Comparison of ENCODE assay signal across 9 cellular contexts in genomic region chr11:58905716-58906547, GRCh38. TPM values are rescaled to one million over a fixed set of nuclear protein-coding genes. Genes with fewer than 3 reads are reported as not detected.
DNase-seq lines count a peak whose midpoint lies in the region; ATAC-seq and TF ChIP-seq lines count a peak whose summit lies in the region.
"Had no signal": no experiment of that assay in that cellular context is flagged by ENCODE, and none has a peak within 500 bp of the region (broad histone marks: within the 10 kb centered on the region; RNA-seq: fewer than 3 reads in every experiment).

No MANE protein-coding gene starts in this region.

- no peaks in the 10 kb centered on the region for H3K9me3 ChIP-seq in PC-3 (ENCODE audit: low read length)
- H3K9me3 ChIP-seq in neuron (ENCODE audit: low read length), result no peaks in the 10 kb centered on the region

- no peaks in the 10 kb centered on the region; the same call in 1 of the 2 replicates for H3K4me1 ChIP-seq in PC-3 (ENCODE audit: insufficient read depth, low read length)
- H3K4me1 ChIP-seq in neuron (ENCODE audit: insufficient read depth, low read length), result peaks cover 3% of the 10 kb centered on the region

- peak overlapping the region; percentile 42 for H3K4me2 ChIP-seq in PC-3 (ENCODE audit: low read length)

- BruUV-seq in PC-3 (replicated peaks; lab: Mats Ljungman, UMichigan), result no TSS peak

- H3K27ac ChIP-seq in PC-3 (ENCODE audit: low read length), result no peak overlapping the region

- H2AFZ ChIP-seq in PC-3 (ENCODE audit: low read length) (peak overlapping the region; percentile 65), neuron (ENCODE audit: low read depth, low read length) (no peak overlapping the region)

- H3K4me3 ChIP-seq in PC-3 (ENCODE audit: low read length) (peak overlapping the region; percentile 23; the same call in 1 of the 2 replicates), neuron (ENCODE audit: low read length) (peak overlapping the region; percentile 62)

- H3K27me3 ChIP-seq in PC-3 (ENCODE audit: low read length) (peaks cover 63% of the 10 kb centered on the region), neuron (ENCODE audit: insufficient read depth, low read length) (no peaks in the 10 kb centered on the region)

- DNase-seq in GM04503 (ENCODE audit: low read depth) (peak; percentile 34), PC-3 (peak; percentile 77), fibroblast of the conjunctiva (ENCODE audit: low read depth) (peak; percentile 68)
- DNase-seq in stimulated activated naive CD4-positive, alpha-beta T cell (lab: John Stamatoyannopoulos, UW), result no peak
- no peak for DNase-seq in NK-92 treated with Interleukin-12 subunit alpha and Interleukin-12 subunit beta, amount 100 ng/mL, for 24 hours (lab: John Stamatoyannopoulos, UW)

- TF ChIP-seq CTCF in PC-3 (conservative IDR thresholded peaks at IDR 0.05; ENCODE audit: low read depth, low read length), result peak; percentile 50

- no peaks in the 10 kb centered on the region for H3F3A ChIP-seq in PC-3 (ENCODE audit: low read length, unreplicated experiment)

- H3K79me2 ChIP-seq in PC-3 (ENCODE audit: low read length), result no peaks in the 10 kb centered on the region

- CTCF ChIA-PET in PC-3 (lab: Charles Lee), result no interaction called here

- POLR2A ChIA-PET in PC-3 (lab: Charles Lee; ENCODE audit: unreplicated experiment), result no interaction called here

- H3K36me3 ChIP-seq in PC-3 (ENCODE audit: low read depth, low read length) (no peaks in the 10 kb centered on the region), neuron (ENCODE audit: insufficient read depth, low read length) (no peaks in the 10 kb centered on the region)

- intact Hi-C loops in PC-3 (cut with micrococcal nuclease), result no loop called here

- ATAC-seq in PC-3, result peak; percentile 18; the same call in 1 of the 2 replicates
- ATAC-seq in HG03469 (IDR thresholded peaks at IDR 0.05; ENCODE audit: unreplicated experiment), result no peak
- ATAC-seq in GM18858 (IDR thresholded peaks at IDR 0.05; ENCODE audit: unreplicated experiment), result no peak

- H3K9me2 ChIP-seq in PC-3 (replicated peaks; ENCODE audit: low read length), result no peaks in the 10 kb centered on the region

- H4K20me1 ChIP-seq in PC-3 (ENCODE audit: low read length), result no peaks in the 10 kb centered on the region

- H3K9ac ChIP-seq in PC-3 (ENCODE audit: low read length), result no peak overlapping the region

RNA-seq across cellular contexts. Expression of gene GLYATL1, which starts 33.4 kb away (rescaled TPM):
- not detected in 2 replicates for total RNA-seq in PC-3 (2014; rRNA removed)
- total RNA-seq: pulmonary artery endothelial cell had no signal

Comparison
In these comparisons a context has a peak if more than half of its experiments do, and no peak if none do; other contexts are left out.
1. DNase-seq: peak in GM04503 (single experiment), PC-3 (single experiment) and fibroblast of the conjunctiva (single experiment); none in stimulated activated naive CD4-positive, alpha-beta T cell (0 of 6) and NK-92 treated with Interleukin-12 subunit alpha and Interleukin-12 subunit beta, amount 100 ng/mL, for 24 hours (single experiment).